8 cellular contexts compared by ENCODE assay signal in the genomic region with DNA sequence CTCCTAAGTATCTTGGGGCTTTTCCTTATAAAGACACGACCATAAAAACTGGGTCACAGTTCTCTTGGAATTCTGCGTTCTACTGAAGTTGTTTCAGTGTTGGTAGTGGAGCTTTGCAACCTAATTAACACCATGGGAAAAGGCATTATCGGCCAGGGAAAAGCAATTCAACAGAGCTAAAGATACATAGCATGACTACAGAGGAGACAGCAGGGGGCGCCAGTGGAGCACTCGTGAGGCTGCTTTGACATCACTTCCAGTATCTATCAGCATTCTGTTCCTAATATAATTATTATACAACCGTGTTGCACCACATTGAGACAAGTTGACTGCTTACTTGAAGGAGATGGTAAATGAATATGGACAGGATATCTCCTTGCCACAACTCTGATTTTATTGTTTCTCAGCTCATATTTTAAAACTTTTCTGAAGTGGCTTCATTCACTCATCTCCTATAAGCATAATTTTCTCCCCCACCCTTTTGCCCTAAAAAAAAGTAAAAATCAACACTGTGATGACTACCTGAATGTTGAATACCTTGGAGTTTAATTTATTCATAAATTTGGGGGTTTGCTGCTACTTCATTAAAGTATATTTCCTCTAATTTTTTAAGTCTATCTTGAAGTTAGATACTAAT. TPM values are rescaled to one million over a fixed set of nuclear protein-coding genes. Genes with fewer than 3 reads are reported as not detected.
DNase-seq lines count a peak whose midpoint lies in the region; ATAC-seq, FAIRE-seq and TF ChIP-seq lines count a peak whose summit lies in the region.
"Had no signal": no experiment of that assay in that cellular context is flagged by ENCODE, and none has a peak within 500 bp of the region (broad histone marks: within the 10 kb centered on the region; RNA-seq: fewer than 3 reads in every experiment).

No MANE protein-coding gene starts in this region.

- CTCF ChIA-PET in GM12878 (lab: Yijun Ruan, JAX), result interaction anchor here (0.6 to 4.3 kb wide), 27 partner anchors 11 to 702 kb away, joined by 3 to 45 read pairs (median 3); no protein-coding TSS in a partner anchor

- no peak overlapping the region for H3K27ac Mint-ChIP-seq in activated T-helper 17 cell treated with anti-CD3 and anti-CD28 coated beads, Interleukin-2, amount 50 U/mL, for 72 hours

- no peaks in the 10 kb centered on the region for H4K20me1 ChIP-seq in GM12878 (ENCODE audit: control insufficient read depth, insufficient read depth)

- H3K4me3 ChIP-seq in GM06990 (replicated peaks; ENCODE audit: low read depth, low read length) (no peak overlapping the region), GM12878 (no peak overlapping the region)

- H2AFZ ChIP-seq in GM12878 (ENCODE audit: control insufficient read depth, low read depth, low read length), result no peak overlapping the region

- no peaks in the 10 kb centered on the region for H3K4me1 ChIP-seq in GM12878 (ENCODE audit: control insufficient read depth, insufficient read depth, low read length)

- 7% methylated on average over 6 of the region's 6 CpGs for WGBS in GM12878 (ENCODE audit: insufficient coverage, insufficient replicate concordance, low lambda C conversion rate, missing lambda C conversion rate)

- H3K9me3 ChIP-seq in GM12878 (replicated peaks; ENCODE audit: control insufficient read depth, insufficient read depth, low read length), result no peaks in the 10 kb centered on the region

- TF ChIP-seq CTCF in GM06990 (IDR thresholded peaks at IDR 0.05; ENCODE audit: insufficient read depth, low read length, poor library complexity, severe bottlenecking) (peak; percentile 51), GM12878 (IDR thresholded peaks at IDR 0.05 in 2 of 3, conservative IDR thresholded peaks at IDR 0.05 in 1 of 3; ENCODE audit: control insufficient read depth in 2 of 3, extremely low read depth in 1 of 3, insufficient read depth in 1 of 3, low read depth in 3 of 3, low read length in 3 of 3) (peak; percentile 44 to 59 (median 58); a peak in 5 of 6 replicates)

- H3K27me3 ChIP-seq in GM06990 (replicated peaks; ENCODE audit: control insufficient read depth, insufficient read depth, low read length), result no peaks in the 10 kb centered on the region
- H3K27me3 ChIP-seq in GM12878 (replicated peaks in 1 of 2; ENCODE audit: control insufficient read depth in 2 of 2, insufficient read depth in 2 of 2, low read length in 1 of 2), result no peaks in the 10 kb centered on the region; a peak in 1 of 4 replicates

- ATAC-seq in HG02798 (IDR thresholded peaks at IDR 0.05; ENCODE audit: poor library complexity, unreplicated experiment), result peak; percentile 70
- peak; percentile 91 for ATAC-seq in GM12878
- ATAC-seq in activated T-helper 17 cell treated with anti-CD3 and anti-CD28 coated beads, Interleukin-2, amount 50 U/mL, for 72 hours (replicated peaks), result no peak
- no peak for ATAC-seq in GM18511 (IDR thresholded peaks at IDR 0.05; ENCODE audit: unreplicated experiment)

- no peaks in the 10 kb centered on the region for H3K36me3 ChIP-seq in GM06990 (ENCODE audit: control insufficient read depth, insufficient read depth, low read length)
- H3K36me3 ChIP-seq in GM12878 (ENCODE audit: control insufficient read depth in 2 of 2, insufficient read depth in 2 of 2, low read length in 1 of 2), result no peaks in the 10 kb centered on the region

- peak; percentile 54 for TF ChIP-seq RAD21 in GM12878 (IDR thresholded peaks at IDR 0.05; ENCODE audit: insufficient read depth, low read depth, low read length)

- no peaks in the 10 kb centered on the region for H3K4me1 Mint-ChIP-seq in activated T-helper 17 cell treated with anti-CD3 and anti-CD28 coated beads, Interleukin-2, amount 50 U/mL, for 72 hours

- no peak overlapping the region for H3K4me2 ChIP-seq in GM12878 (ENCODE audit: control insufficient read depth, insufficient read depth)

- no peak for TF ChIP-seq EP300 in GM12878 (IDR thresholded peaks at IDR 0.05; ENCODE audit: borderline replicate concordance in 1 of 2, control insufficient read depth in 1 of 2, low read depth in 2 of 2, low read length in 2 of 2)

- H3K9ac ChIP-seq in GM12878 (ENCODE audit: control insufficient read depth, insufficient read depth, low read length), result no peak overlapping the region

- peaks cover 5% of the 10 kb centered on the region for H3K9me3 Mint-ChIP-seq in activated T-helper 17 cell treated with anti-CD3 and anti-CD28 coated beads, Interleukin-2, amount 50 U/mL, for 72 hours

- peak; percentile 78 for FAIRE-seq in GM12878 (lab: Jason Lieb, UNC)

- H3K36me3 Mint-ChIP-seq in activated T-helper 17 cell treated with anti-CD3 and anti-CD28 coated beads, Interleukin-2, amount 50 U/mL, for 72 hours (ENCODE audit: low read depth), result no peaks in the 10 kb centered on the region

- no TSS peak for BruUV-seq in GM12878 (replicated peaks; lab: Mats Ljungman, UMichigan)

- H3K79me2 ChIP-seq in GM12878 (ENCODE audit: control insufficient read depth, insufficient read depth, low read length), result no peaks in the 10 kb centered on the region

- SMC1A ChIA-PET in GM12878 (lab: Charles Lee; ENCODE audit: uncharacterized antibody, unreplicated experiment), result interaction anchor here (0.7 to 1.3 kb wide), 5 partner anchors 9 to 21 kb away, joined by 3 to 6 read pairs (median 3); no protein-coding TSS in a partner anchor

- POLR2A ChIA-PET in GM12878 (lab: Charles Lee), result interaction anchor here (0.6 kb wide), 1 partner anchor 511 kb away, joined by 3 read pairs; no protein-coding TSS in a partner anchor

- no peak for TF ChIP-seq POLR2A in GM12878 (IDR thresholded peaks at IDR 0.05; ENCODE audit: low read depth, low read length)

- no peaks in the 10 kb centered on the region for H3K27me3 Mint-ChIP-seq in activated T-helper 17 cell treated with anti-CD3 and anti-CD28 coated beads, Interleukin-2, amount 50 U/mL, for 72 hours

- DNase-seq in GM06990 (ENCODE audit: extremely low read depth, insufficient read length), result no peak
- peak; percentile 39 to 64 for DNase-seq in NOMO-1 (lab: John Stamatoyannopoulos, UW; ENCODE audit: unreplicated experiment in 2 of 2)
- no peak for DNase-seq in GM12878 (ENCODE audit: low read depth, low spot score)
- DNase-seq in midbrain (lab: John Stamatoyannopoulos, UW), result peak; percentile 49

- RAD21 ChIA-PET in GM12878 (lab: Charles Lee; ENCODE audit: unreplicated experiment), result interaction anchor here (2.1 kb wide), 1 partner anchor 13 kb away, joined by 8 read pairs; no protein-coding TSS in a partner anchor

- H3K4me3 Mint-ChIP-seq in activated T-helper 17 cell treated with anti-CD3 and anti-CD28 coated beads, Interleukin-2, amount 50 U/mL, for 72 hours, result no peak overlapping the region

- intact Hi-C loops in GM12878 (cut with micrococcal nuclease; ENCODE audit: unreplicated experiment), result loop anchor here (5.0 to 10.0 kb wide), 5 partner anchors 57 to 1101 kb away; no protein-coding TSS in a partner anchor

- H3K27ac ChIP-seq in GM12878 (ENCODE audit: control insufficient read depth, insufficient read depth), result no peak overlapping the region

- in situ Hi-C loops in GM12878 (cut with MboI), result no loop called here

TF ChIP-seq in GM12878, 131 proteins besides CTCF, POLR2A, EP300 and RAD21:
- TF ChIP-seq CHD1 (IDR thresholded peaks at IDR 0.05; ENCODE audit: low read depth, low read length) (no peak), MTA2 (IDR thresholded peaks at IDR 0.05; ENCODE audit: low read depth) (no peak), FOXK2 (IDR thresholded peaks at IDR 0.05) (no peak), SMC3 (IDR thresholded peaks at IDR 0.05; ENCODE audit: borderline replicate concordance, low read length) (peak; percentile 59), YBX1 (IDR thresholded peaks at IDR 0.05) (no peak)
- TF ChIP-seq, protein P1, sequence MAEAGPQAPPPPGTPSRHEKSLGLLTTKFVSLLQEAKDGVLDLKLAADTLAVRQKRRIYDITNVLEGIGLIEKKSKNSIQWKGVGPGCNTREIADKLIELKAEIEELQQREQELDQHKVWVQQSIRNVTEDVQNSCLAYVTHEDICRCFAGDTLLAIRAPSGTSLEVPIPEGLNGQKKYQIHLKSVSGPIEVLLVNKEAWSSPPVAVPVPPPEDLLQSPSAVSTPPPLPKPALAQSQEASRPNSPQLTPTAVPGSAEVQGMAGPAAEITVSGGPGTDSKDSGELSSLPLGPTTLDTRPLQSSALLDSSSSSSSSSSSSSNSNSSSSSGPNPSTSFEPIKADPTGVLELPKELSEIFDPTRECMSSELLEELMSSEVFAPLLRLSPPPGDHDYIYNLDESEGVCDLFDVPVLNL (IDR thresholded peaks at IDR 0.05; ENCODE audit: low read depth, low read length), result no peak

RNA-seq across cellular contexts. Expression of a gene that starts 39.4 kb away (rescaled TPM):
- not detected in 2 replicates for total RNA-seq in GM12878 (2013; cell fraction: nucleolus; rRNA removed)
- not detected in 2 replicates for total RNA-seq in GM12878 (2014; rRNA removed)
- not detected in 2 replicates for total RNA-seq in GM12878 (2014; rRNA removed; fragmentation: Illumina TruSeq; extraction: Trizol)
- total RNA-seq in GM12878 (2021), result not detected in 2 replicates
- not detected for polyA plus RNA-seq in GM12878 (2011; ENCODE audit: low read depth)
- 0.10 and 0.23 TPM in 2 replicates for polyA plus RNA-seq in GM12878 (2011; rRNA removed)
- 0.12 and 0.15 TPM in 2 replicates for polyA plus RNA-seq in GM12878 (2011; cell fraction: cytosol; rRNA removed)
- polyA plus RNA-seq in GM12878 (2011; cell fraction: nucleus; rRNA removed), result 0.16 and 0.33 TPM in 2 replicates
- not detected in 2 replicates for polyA plus RNA-seq in GM12878 (2012)
- polyA plus RNA-seq in GM12878 (2014; fragmentation: Illumina TruSeq; extraction: Trizol), result not detected in 2 replicates
- polyA plus RNA-seq in GM12878 (2014; fragmentation: Nextera tagmentation; extraction: Ambion mirVana), result not detected
- not detected in 2 replicates for polyA plus RNA-seq in GM12878 (2014; rRNA removed)
- not detected for polyA plus RNA-seq in GM12878 (2016; fragmentation: Nextera tagmentation; extraction: Ambion mirVana)
- 0.36 TPM in 1 of 2 replicates, not detected in the other for polyA minus RNA-seq in GM12878 (2011; rRNA and poly(A)+ RNA removed)
- polyA minus RNA-seq in GM12878 (2011; cell fraction: cytosol; rRNA and poly(A)+ RNA removed), result not detected in 2 replicates
- 0.29 TPM in 1 of 2 replicates, not detected in the other for polyA minus RNA-seq in GM12878 (2011; cell fraction: nucleus; rRNA and poly(A)+ RNA removed)
- not detected for total RNA-seq in activated T-helper 17 cell treated with anti-CD3 and anti-CD28 coated beads, Interleukin-2, amount 50 U/mL, for 72 hours
- total RNA-seq: activated CD8-positive, alpha-beta memory T cell treated with anti-CD3 and anti-CD28 coated beads for 36 hours had no signal

Comparison
In these comparisons a context has a peak if more than half of its experiments do, and no peak if none do; other contexts are left out.
1. DNase-seq: peak in NOMO-1 (2 of 2) and midbrain (single experiment); none in GM06990 (single experiment) and GM12878 (single experiment).
2. ATAC-seq: peak in HG02798 (single experiment) and GM12878 (single experiment); none in activated T-helper 17 cell treated with anti-CD3 and anti-CD28 coated beads, Interleukin-2, amount 50 U/mL, for 72 hours (single experiment) and GM18511 (single experiment).